In genomic region chr3:37967252-37967881, GRCh38 we compare ENCODE assay signal across 8 cellular contexts. TPM values are rescaled to one million over a fixed set of nuclear protein-coding genes. Genes with fewer than 3 reads are reported as not detected.
A peak's percentile ranks its signal among the peaks of the same experiment; 100 is the strongest.
DNase-seq lines count a peak whose midpoint lies in the region; ATAC-seq, FAIRE-seq and TF ChIP-seq lines count a peak whose summit lies in the region.

No MANE protein-coding gene starts in this region.

- POLR2A ChIA-PET in HepG2 (lab: Yijun Ruan, JAX), result interaction anchor here (0.8 to 2.1 kb wide), 5 partner anchors 34 to 111 kb away, joined by 3 to 18 read pairs (median 3); no protein-coding TSS in a partner anchor

- in situ Hi-C loops in HepG2 (cut with HindIII; ENCODE audit: extremely low pct_ligation_motif_present, low pct_unique_long_range_greater_than_20kb), result loop anchor here (5.0 kb wide), 1 partner anchor 110 kb away; no protein-coding TSS in a partner anchor

- FAIRE-seq in D721Med (lab: Jason Lieb, UNC) (no peak), HepG2 (lab: Jason Lieb, UNC) (peak; percentile 84)

- no peaks in the 10 kb centered on the region for H3K9me3 Mint-ChIP-seq in chondrocyte (ENCODE audit: low read depth)

- peak; percentile 64 for ATAC-seq in GM21367 (IDR thresholded peaks at IDR 0.05; ENCODE audit: unreplicated experiment)
- peak; percentile 83 for ATAC-seq in HepG2
- no peak for ATAC-seq in GM21825 (IDR thresholded peaks at IDR 0.05; ENCODE audit: unreplicated experiment)

- peak; percentile 90 for TF ChIP-seq CTCF in D721Med (IDR thresholded peaks at IDR 0.05; ENCODE audit: insufficient read depth, missing control alignments)
- peak; percentile 91 for TF ChIP-seq CTCF in chondrocyte (IDR thresholded peaks at IDR 0.05)
- peak; percentile 88 for TF ChIP-seq CTCF in HepG2 (CRISPR knock-in tag; IDR thresholded peaks at IDR 0.05)

- 69% methylated on average over 5 of the region's 7 CpGs for WGBS in HepG2 (ENCODE audit: low lambda C conversion rate)

- no peak overlapping the region for H3K27ac Mint-ChIP-seq in chondrocyte (ENCODE audit: unreplicated experiment)

- peaks cover 21% of the 10 kb centered on the region for H3K4me1 Mint-ChIP-seq in chondrocyte (ENCODE audit: low read depth)

- peaks cover 3% of the 10 kb centered on the region for H3K79me2 ChIP-seq in HepG2 (ENCODE audit: insufficient read depth, low read length)

- no peaks in the 10 kb centered on the region for H3K27me3 ChIP-seq in HepG2 (ENCODE audit: control insufficient read depth in 1 of 2, insufficient read depth in 2 of 2, low read length in 2 of 2)

- H3K36me3 ChIP-seq in HepG2 (replicated peaks in 1 of 2; ENCODE audit: control insufficient read depth in 1 of 2, insufficient read depth in 2 of 2, low read length in 2 of 2), result peaks cover 20 to 60% of the 10 kb centered on the region in 2 experiments

- BruUV-seq in HepG2 (replicated peaks; lab: Mats Ljungman, UMichigan), result no TSS peak

- H3K27me3 Mint-ChIP-seq in chondrocyte (ENCODE audit: low read depth), result no peaks in the 10 kb centered on the region

- H3K9ac ChIP-seq in HepG2 (ENCODE audit: insufficient read depth, low read depth, low read length), result no peak overlapping the region

- H3K4me3 ChIP-seq in HepG2 (replicated peaks in 1 of 3; ENCODE audit: insufficient read depth in 1 of 3, low read depth in 2 of 3, low read length in 3 of 3), result no peak overlapping the region

- peaks cover 8% of the 10 kb centered on the region for H3K36me3 Mint-ChIP-seq in chondrocyte (ENCODE audit: low read depth)

- TF ChIP-seq POLR2A in HepG2 (IDR thresholded peaks at IDR 0.05; ENCODE audit: insufficient read depth in 1 of 2, low read depth in 2 of 2, low read length in 2 of 2), result no peak

- no peak overlapping the region for H3K27ac ChIP-seq in HepG2 (ENCODE audit: extremely low read length, insufficient read depth, low read length)

- no peaks in the 10 kb centered on the region for H4K20me1 ChIP-seq in HepG2 (ENCODE audit: insufficient read depth, low read length)

- H3K4me2 ChIP-seq in HepG2 (ENCODE audit: low read depth, low read length), result no peak overlapping the region

- intact Hi-C loops in HepG2 (cut with micrococcal nuclease; ENCODE audit: unreplicated experiment), result loop anchor here (1.0 kb wide), 1 partner anchor 112 kb away; no protein-coding TSS in a partner anchor

- H3K9me3 ChIP-seq in HepG2 (ENCODE audit: low read length), result no peaks in the 10 kb centered on the region

- H3K4me1 ChIP-seq in HepG2 (ENCODE audit: insufficient read depth, low read length), result peaks cover 51% of the 10 kb centered on the region

- no peak overlapping the region for H3K4me3 Mint-ChIP-seq in chondrocyte (ENCODE audit: unreplicated experiment)

- TF ChIP-seq RAD21 in HepG2 (CRISPR knock-in tag; IDR thresholded peaks at IDR 0.05), result peak; percentile 87

- H2AFZ ChIP-seq in HepG2 (ENCODE audit: low read length), result no peak overlapping the region

- DNase-seq in D721Med (ENCODE audit: insufficient read length, low spot score), result peak; percentile 51
- DNase-seq in M059J (ENCODE audit: low read depth), result peak; percentile 43
- peak; percentile 46 for DNase-seq in activated CD4-positive, alpha-beta T cell treated with anti-CD3 and anti-CD28 coated beads for 1 hour
- DNase-seq in chondrocyte (ENCODE audit: low spot score), result no peak
- DNase-seq in HepG2 (ENCODE audit: low spot score), result peak; percentile 56
- peak; percentile 28 for DNase-seq in stimulated activated CD8-positive, alpha-beta memory T cell treated with anti-CD3 and anti-CD28 coated beads, Interleukin-12 subunit alpha, Interleukin-12 subunit beta, amount 100 ng/mL, for 1 hour (ENCODE audit: low read depth)

- no peak for TF ChIP-seq EP300 in HepG2 (IDR thresholded peaks at IDR 0.05; ENCODE audit: low read depth in 2 of 2, low read length in 2 of 2)
- TF ChIP-seq EP300 in HepG2 (CRISPR knock-in tag; IDR thresholded peaks at IDR 0.05; ENCODE audit: borderline replicate concordance), result no peak

- CTCF ChIA-PET in HepG2 (lab: Yijun Ruan, JAX; ENCODE audit: low intra/inter-chr PET ratio, low total read pairs), result interaction anchor here (0.6 to 5.3 kb wide), 6 partner anchors 57 to 115 kb away, joined by 3 to 59 read pairs (median 4); no protein-coding TSS in a partner anchor

TF ChIP-seq in HepG2, 621 proteins besides CTCF, POLR2A, EP300 and RAD21 (continues in another document):
- no peak for TF ChIP-seq DPF2 (CRISPR knock-in tag; IDR thresholded peaks at IDR 0.05; ENCODE audit: borderline replicate concordance, low read depth)
- TF ChIP-seq ATF1 (CRISPR knock-in tag; IDR thresholded peaks at IDR 0.05), result no peak
- TF ChIP-seq SMC3 (IDR thresholded peaks at IDR 0.05; ENCODE audit: low read length), result peak; percentile 96
- TF ChIP-seq HNF4G (IDR thresholded peaks at IDR 0.05; ENCODE audit: borderline replicate concordance, low read depth, low read length), result no peak
- no peak for TF ChIP-seq HNF4G (CRISPR knock-in tag; IDR thresholded peaks at IDR 0.05; ENCODE audit: borderline replicate concordance, low read depth)
- no peak for TF ChIP-seq SPEN (CRISPR knock-in tag; IDR thresholded peaks at IDR 0.05; ENCODE audit: low read depth)
- TF ChIP-seq ZNF263 (CRISPR knock-in tag; IDR thresholded peaks at IDR 0.05), result 0 out of 2 replicates have a peak, but pooled peaks have one; percentile 18
- TF ChIP-seq ZNF274 (CRISPR knock-in tag; IDR thresholded peaks at IDR 0.05), result peak; percentile 36; the same call in 1 of the 2 replicates
- TF ChIP-seq FOXC1 (CRISPR knock-in tag; IDR thresholded peaks at IDR 0.05; ENCODE audit: borderline replicate concordance), result 0 out of 2 replicates have a peak, but pooled peaks have one; percentile 23
- no peak for TF ChIP-seq FOXP1 (IDR thresholded peaks at IDR 0.05)
- TF ChIP-seq FOXP1 (CRISPR knock-in tag; IDR thresholded peaks at IDR 0.05), result no peak
- TF ChIP-seq ZNF614 (CRISPR knock-in tag; IDR thresholded peaks at IDR 0.05; ENCODE audit: borderline replicate concordance), result peak; percentile 43; the same call in 1 of the 2 replicates
- TF ChIP-seq TRAFD1 (CRISPR knock-in tag; IDR thresholded peaks at IDR 0.05; ENCODE audit: borderline replicate concordance), result no peak
- no peak for TF ChIP-seq YEATS2 (CRISPR knock-in tag; IDR thresholded peaks at IDR 0.05; ENCODE audit: borderline replicate concordance)

RNA-seq across cellular contexts. Expression of gene VILL, which starts 23.2 kb away (rescaled TPM):
- total RNA-seq in M059J (2014; rRNA removed; shearing (Covaris generic)), result 0.05 TPM in 1 of 2 replicates, not detected in the other
- total RNA-seq in chondrocyte (1.7 to 2.6 TPM (median 1.7 TPM) in 3 replicates), HepG2 (2016; rRNA removed; fragmentation: Illumina TruSeq; extraction: Trizol) (3.2 and 4.0 TPM in 2 replicates)
- total RNA-seq in HepG2 (2016; cell fraction: cytosol; rRNA removed; fragmentation: Illumina TruSeq; extraction: Trizol; ENCODE audit: low read depth), result 4.3 and 5.3 TPM in 2 replicates
- total RNA-seq in HepG2 (2016; cell fraction: insoluble cytoplasmic fraction; rRNA removed; fragmentation: Illumina TruSeq; extraction: Trizol), result 2.3 and 4.1 TPM in 2 replicates
- 3.3 and 5.4 TPM in 2 replicates for total RNA-seq in HepG2 (2016; cell fraction: membrane; rRNA removed; fragmentation: Illumina TruSeq; extraction: Trizol)
- total RNA-seq in HepG2 (2016; cell fraction: nucleus; rRNA removed; fragmentation: Illumina TruSeq; extraction: Trizol), result 2.0 and 2.1 TPM in 2 replicates
- 5.3 and 7.5 TPM in 2 replicates for polyA plus RNA-seq in HepG2 (2011; rRNA removed)
- polyA plus RNA-seq in HepG2 (2011; cell fraction: cytosol; rRNA removed), result 5.6 and 9.0 TPM in 2 replicates
- polyA plus RNA-seq in HepG2 (2011; cell fraction: nucleus; rRNA removed), result 8.6 and 9.9 TPM in 2 replicates
- 2.1 and 2.6 TPM in 2 replicates for polyA plus RNA-seq in HepG2 (2012)
- 4.2 and 6.5 TPM in 2 replicates for polyA plus RNA-seq in HepG2 (2016; cell fraction: cytosol; fragmentation: Illumina TruSeq; extraction: Trizol; ENCODE audit: low read depth)
- 2.0 and 2.3 TPM in 2 replicates for polyA plus RNA-seq in HepG2 (2016; cell fraction: insoluble cytoplasmic fraction; fragmentation: Illumina TruSeq; extraction: Trizol; ENCODE audit: low read depth)
- 3.5 and 5.1 TPM in 2 replicates for polyA plus RNA-seq in HepG2 (2016; cell fraction: membrane; fragmentation: Illumina TruSeq; extraction: Trizol; ENCODE audit: low read depth)
- 2.0 and 2.9 TPM in 2 replicates for polyA plus RNA-seq in HepG2 (2016; cell fraction: nucleus; fragmentation: Illumina TruSeq; extraction: Trizol; ENCODE audit: insufficient read depth, low read depth)
- polyA minus RNA-seq in HepG2 (2011; rRNA and poly(A)+ RNA removed; ENCODE audit: low replicate concordance), result 1.2 and 3.8 TPM in 2 replicates
- 0.89 TPM in 1 of 2 replicates, not detected in the other for polyA minus RNA-seq in HepG2 (2011; cell fraction: cytosol; rRNA and poly(A)+ RNA removed)
- 6.2 and 7.3 TPM in 2 replicates for polyA minus RNA-seq in HepG2 (2011; cell fraction: nucleus; rRNA and poly(A)+ RNA removed)
